8 cellular contexts compared by ENCODE assay signal in genomic region chr4:41693629-41694028, GRCh38. TPM values are rescaled to one million over a fixed set of nuclear protein-coding genes. Genes with fewer than 3 reads are reported as not detected.
A peak's percentile ranks its signal among the peaks of the same experiment; 100 is the strongest.
DNase-seq lines count a peak whose midpoint lies in the region; ATAC-seq, FAIRE-seq and TF ChIP-seq lines count a peak whose summit lies in the region.
"Had no signal": no experiment of that assay in that cellular context is flagged by ENCODE, and none has a peak within 500 bp of the region (broad histone marks: within the 10 kb centered on the region; RNA-seq: fewer than 3 reads in every experiment).

No MANE protein-coding gene starts in this region.

- no peak for DNase-seq in GM19239 (ENCODE audit: insufficient read length, low spot score)
- peak; percentile 28 for DNase-seq in NCI-H345 (lab: John Stamatoyannopoulos, UW)
- peak; percentile 54 for DNase-seq in bronchial epithelial cell (ENCODE audit: low read depth)
- no peak for DNase-seq in osteocyte (ENCODE audit: extremely low spot score, unreplicated experiment)
- DNase-seq in activated CD4-positive, alpha-beta T cell treated with anti-CD3 and anti-CD28 coated beads, Interleukin-2, amount 10 ng/mL, durations not matched to agents 24 days and 14 days = no peak

- peaks cover 3% of the 10 kb centered on the region for H3K4me1 Mint-ChIP-seq in osteocyte (ENCODE audit: unreplicated experiment)
- no peaks in the 10 kb centered on the region for H3K4me1 Mint-ChIP-seq in activated CD4-positive, alpha-beta T cell treated with anti-CD3 and anti-CD28 coated beads, Interleukin-2, amount 10 ng/mL, durations not matched to agents 24 days and 14 days

- ATAC-seq in GM21515 (IDR thresholded peaks at IDR 0.05; ENCODE audit: unreplicated experiment) (no peak), GM19328 (IDR thresholded peaks at IDR 0.05; ENCODE audit: unreplicated experiment) (no peak)

- H3K36me3 ChIP-seq in bronchial epithelial cell (ENCODE audit: control insufficient read depth, insufficient read depth, low read length) = no peaks in the 10 kb centered on the region

- peaks cover 67% of the 10 kb centered on the region for H3K27me3 Mint-ChIP-seq in osteocyte (ENCODE audit: unreplicated experiment)
- peaks cover 3% of the 10 kb centered on the region for H3K27me3 Mint-ChIP-seq in activated CD4-positive, alpha-beta T cell treated with anti-CD3 and anti-CD28 coated beads, Interleukin-2, amount 10 ng/mL, durations not matched to agents 24 days and 14 days

- H3K4me3 Mint-ChIP-seq in osteocyte (ENCODE audit: unreplicated experiment) = no peak overlapping the region
- H3K4me3 Mint-ChIP-seq in activated CD4-positive, alpha-beta T cell treated with anti-CD3 and anti-CD28 coated beads, Interleukin-2, amount 10 ng/mL, durations not matched to agents 24 days and 14 days = no peak overlapping the region

- TF ChIP-seq CTCF in bronchial epithelial cell (IDR thresholded peaks at IDR 0.05; ENCODE audit: insufficient read depth, low read length, severe bottlenecking) = peak; percentile 48
- peak; percentile 65 for TF ChIP-seq CTCF in osteocyte (IDR thresholded peaks at IDR 0.05)

- no peak overlapping the region for H3K27ac Mint-ChIP-seq in osteocyte (ENCODE audit: unreplicated experiment)
- no peak overlapping the region for H3K27ac Mint-ChIP-seq in activated CD4-positive, alpha-beta T cell treated with anti-CD3 and anti-CD28 coated beads, Interleukin-2, amount 10 ng/mL, durations not matched to agents 24 days and 14 days

- H3K36me3 Mint-ChIP-seq in osteocyte (ENCODE audit: unreplicated experiment) = no peaks in the 10 kb centered on the region
- H3K36me3 Mint-ChIP-seq in activated CD4-positive, alpha-beta T cell treated with anti-CD3 and anti-CD28 coated beads, Interleukin-2, amount 10 ng/mL, durations not matched to agents 24 days and 14 days (ENCODE audit: low read depth) = no peaks in the 10 kb centered on the region

- H3K4me3 ChIP-seq in bronchial epithelial cell (ENCODE audit: low read depth, low read length) = no peak overlapping the region
- H3K4me3 ChIP-seq: skin epidermis had no signal

- H3K27me3 ChIP-seq in bronchial epithelial cell (ENCODE audit: control insufficient read depth, insufficient read depth, low read length) = peaks cover 3% of the 10 kb centered on the region

- peak; percentile 72 for FAIRE-seq in GM19239 (lab: Jason Lieb, UNC)
- no peak for FAIRE-seq in bronchial epithelial cell (lab: Jason Lieb, UNC)

- intact Hi-C loops in activated CD4-positive, alpha-beta T cell treated with anti-CD3 and anti-CD28 coated beads, Interleukin-2, amount 10 ng/mL, durations not matched to agents 24 days and 14 days (cut with micrococcal nuclease) = loop anchor here (1.0 kb wide), 1 partner anchor 195 kb away; no protein-coding TSS in a partner anchor

- no peaks in the 10 kb centered on the region for H3K9me3 Mint-ChIP-seq in osteocyte (ENCODE audit: unreplicated experiment)
- H3K9me3 Mint-ChIP-seq in activated CD4-positive, alpha-beta T cell treated with anti-CD3 and anti-CD28 coated beads, Interleukin-2, amount 10 ng/mL, durations not matched to agents 24 days and 14 days = no peaks in the 10 kb centered on the region

RNA-seq across cellular contexts. Expression of gene PHOX2B, which starts 54.9 kb away (rescaled TPM):
- not detected in 2 replicates for total RNA-seq in bronchial epithelial cell
- total RNA-seq in osteocyte = not detected in 2 replicates
- total RNA-seq in activated CD4-positive, alpha-beta T cell treated with anti-CD3 and anti-CD28 coated beads, Interleukin-2, amount 10 ng/mL, durations not matched to agents 24 days and 14 days = not detected in 2 replicates

Comparison
In these comparisons a context has a peak if more than half of its experiments do, and no peak if none do; other contexts are left out.
1. DNase-seq: peak in NCI-H345 (single experiment) and bronchial epithelial cell (single experiment); none in GM19239 (single experiment), osteocyte (single experiment) and activated CD4-positive, alpha-beta T cell treated with anti-CD3 and anti-CD28 coated beads, Interleukin-2, amount 10 ng/mL, durations not matched to agents 24 days and 14 days (single experiment).